Comparison of ENCODE assay signal across 6 cellular contexts in genomic region chr16:67538666-67539101, GRCh38. TPM values are rescaled to one million over a fixed set of nuclear protein-coding genes. Genes with fewer than 3 reads are reported as not detected.
DNase-seq lines count a peak whose midpoint lies in the region; ATAC-seq and TF ChIP-seq lines count a peak whose summit lies in the region.

No MANE protein-coding gene starts in this region.

- H3K4me1 ChIP-seq in mesendoderm (ENCODE audit: control insufficient read depth, low read depth, low read length): no peaks in the 10 kb centered on the region

- peak overlapping the region; percentile 71 for H3K9ac ChIP-seq in mesendoderm (ENCODE audit: low read length)

- no peak overlapping the region for H3K4ac ChIP-seq in mesendoderm (ENCODE audit: low read depth, low read length)

- WGBS in mesendoderm (ENCODE audit: extremely low coverage, insufficient coverage, low lambda C conversion rate): no CpG with 5 or more reads among the region's 23 CpGs

- H3K27ac Mint-ChIP-seq in CD4-positive, alpha-beta T cell: peak overlapping the region; percentile 78
- no peak overlapping the region for H3K27ac Mint-ChIP-seq in activated T-helper 2 cell treated with anti-CD3 and anti-CD28 coated beads, Interferon-gamma antibody, Interleukin-2, Interleukin-4, amounts not matched to agents 10 μg/mL and 5 μg/mL and 100 μg/mL, durations not matched to agents 14 hours and 24 hours and 36 hours

- H3K79me2 ChIP-seq in mesendoderm (ENCODE audit: control insufficient read depth, insufficient read depth, low read length): no peaks in the 10 kb centered on the region

- no peaks in the 10 kb centered on the region for H3K27me3 Mint-ChIP-seq in CD4-positive, alpha-beta T cell
- peaks cover 22% of the 10 kb centered on the region for H3K27me3 Mint-ChIP-seq in activated T-helper 2 cell treated with anti-CD3 and anti-CD28 coated beads, Interferon-gamma antibody, Interleukin-2, Interleukin-4, amounts not matched to agents 10 μg/mL and 5 μg/mL and 100 μg/mL, durations not matched to agents 14 hours and 24 hours and 36 hours (ENCODE audit: low read depth)

- no peak overlapping the region for H2BK15ac ChIP-seq in mesendoderm (replicated peaks; ENCODE audit: low read depth)

- H2AK5ac ChIP-seq in mesendoderm (ENCODE audit: low read length): no peak overlapping the region

- DNase-seq in CD4-positive, alpha-beta T cell: no peak
- no peak for DNase-seq in activated T-helper 2 cell treated with anti-CD3 and anti-CD28 coated beads, Interferon-gamma antibody, Interleukin-2, Interleukin-4, amounts not matched to agents 10 μg/mL and 5 μg/mL and 100 μg/mL, durations not matched to agents 14 hours and 24 hours and 36 hours (ENCODE audit: low spot score)
- DNase-seq in mesendoderm: peak; percentile 56

- peaks cover 17% of the 10 kb centered on the region for H3K36me3 Mint-ChIP-seq in CD4-positive, alpha-beta T cell (ENCODE audit: low read depth)
- peaks cover 11% of the 10 kb centered on the region for H3K36me3 Mint-ChIP-seq in activated T-helper 2 cell treated with anti-CD3 and anti-CD28 coated beads, Interferon-gamma antibody, Interleukin-2, Interleukin-4, amounts not matched to agents 10 μg/mL and 5 μg/mL and 100 μg/mL, durations not matched to agents 14 hours and 24 hours and 36 hours (ENCODE audit: low read depth)

- POLR2A ChIA-PET in CD4-positive, alpha-beta T cell (lab: Charles Lee): interaction anchor here (0.6 to 4.0 kb wide), 8 partner anchors 18 to 524 kb away, joined by 3 to 59 read pairs (median 4); partner anchors contain the start of genes ACD, C16orf86, CARMIL2 and CTCF

- H3K27me3 ChIP-seq in CD4-positive, alpha-beta T cell (ENCODE audit: control insufficient read depth, insufficient read depth, low read length): no peaks in the 10 kb centered on the region
- H3K27me3 ChIP-seq in mesendoderm (ENCODE audit: insufficient read depth, low read length, poor library complexity): peaks cover 6% of the 10 kb centered on the region

- no peak overlapping the region for H4K5ac ChIP-seq in mesendoderm (ENCODE audit: low read length)

- ATAC-seq in CD4-positive, alpha-beta T cell (ENCODE audit: poor library complexity): no peak
- ATAC-seq in GM19395 (IDR thresholded peaks at IDR 0.05; ENCODE audit: unreplicated experiment) (no peak), HG03460 (IDR thresholded peaks at IDR 0.05; ENCODE audit: unreplicated experiment) (no peak), GM18520 (IDR thresholded peaks at IDR 0.05; ENCODE audit: unreplicated experiment) (no peak)

- H3K18ac ChIP-seq in mesendoderm (ENCODE audit: low read length): peak overlapping the region; percentile 91

- H3K23ac ChIP-seq in mesendoderm (ENCODE audit: low read length): no peak overlapping the region

- H4K8ac ChIP-seq in mesendoderm (ENCODE audit: low read depth, low read length): no peak overlapping the region

- peak overlapping the region; percentile 73 for H3K27ac ChIP-seq in CD4-positive, alpha-beta T cell (ENCODE audit: low read depth, low read length)
- H3K27ac ChIP-seq in mesendoderm (ENCODE audit: low read depth, low read length): no peak overlapping the region

- no peak overlapping the region for H3K4me3 ChIP-seq in mesendoderm (ENCODE audit: low read length)

- CTCF ChIA-PET in CD4-positive, alpha-beta T cell (lab: Charles Lee): interaction anchor here (2.2 to 4.5 kb wide), 2 partner anchors 9 to 10 kb away, joined by 6 to 27 read pairs; partner anchors contain the start of gene RIPOR1

- no peaks in the 10 kb centered on the region for H3K9me3 Mint-ChIP-seq in CD4-positive, alpha-beta T cell
- no peaks in the 10 kb centered on the region for H3K9me3 Mint-ChIP-seq in activated T-helper 2 cell treated with anti-CD3 and anti-CD28 coated beads, Interferon-gamma antibody, Interleukin-2, Interleukin-4, amounts not matched to agents 10 μg/mL and 5 μg/mL and 100 μg/mL, durations not matched to agents 14 hours and 24 hours and 36 hours

- H3K56ac ChIP-seq in mesendoderm (ENCODE audit: low read length): peak overlapping the region; percentile 83

- H3K4me1 Mint-ChIP-seq in CD4-positive, alpha-beta T cell (ENCODE audit: low read depth): peaks cover 50% of the 10 kb centered on the region
- H3K4me1 Mint-ChIP-seq in activated T-helper 2 cell treated with anti-CD3 and anti-CD28 coated beads, Interferon-gamma antibody, Interleukin-2, Interleukin-4, amounts not matched to agents 10 μg/mL and 5 μg/mL and 100 μg/mL, durations not matched to agents 14 hours and 24 hours and 36 hours (ENCODE audit: low read depth): peaks cover 21% of the 10 kb centered on the region

- H2BK120ac ChIP-seq in mesendoderm (ENCODE audit: low read depth, low read length): no peak overlapping the region

- no peak overlapping the region for H2BK5ac ChIP-seq in mesendoderm (ENCODE audit: low read length)

- H3K9me3 ChIP-seq in CD4-positive, alpha-beta T cell (ENCODE audit: control insufficient read depth, low read length): no peaks in the 10 kb centered on the region

- no peaks in the 10 kb centered on the region for H3K79me1 ChIP-seq in mesendoderm (ENCODE audit: low read length)

- peak overlapping the region; percentile 91 for H3K4me2 ChIP-seq in mesendoderm (ENCODE audit: low read length)

- no peaks in the 10 kb centered on the region for H3K36me3 ChIP-seq in mesendoderm (ENCODE audit: control insufficient read depth, insufficient read depth, low read length)

- H3K4me3 Mint-ChIP-seq in CD4-positive, alpha-beta T cell: peak overlapping the region; percentile 86
- H3K4me3 Mint-ChIP-seq in activated T-helper 2 cell treated with anti-CD3 and anti-CD28 coated beads, Interferon-gamma antibody, Interleukin-2, Interleukin-4, amounts not matched to agents 10 μg/mL and 5 μg/mL and 100 μg/mL, durations not matched to agents 14 hours and 24 hours and 36 hours (ENCODE audit: low read depth): peak overlapping the region; percentile 55

- intact Hi-C loops in CD4-positive, alpha-beta T cell (cut with DNase I, micrococcal nuclease): no loop called here
- intact Hi-C loops in activated T-helper 2 cell treated with anti-CD3 and anti-CD28 coated beads, Interferon-gamma antibody, Interleukin-2, Interleukin-4, amounts not matched to agents 10 μg/mL and 5 μg/mL and 100 μg/mL, durations not matched to agents 14 hours and 24 hours and 36 hours (cut with micrococcal nuclease): loop anchor here (5.0 kb wide), 1 partner anchor 124 kb away; the partner anchor contains the start of genes ACD and PARD6A

- TF ChIP-seq CTCF in CD4-positive, alpha-beta T cell (IDR thresholded peaks at IDR 0.05): no peak

RNA-seq across cellular contexts. Expression of gene RIPOR1, which starts 10.1 kb away (rescaled TPM):
- total RNA-seq in CD4-positive, alpha-beta T cell: 10 to 100 TPM; 21.3 to 25.4 TPM
- 25.6 and 26.3 TPM in 2 replicates for total RNA-seq in activated T-helper 2 cell treated with anti-CD3 and anti-CD28 coated beads, Interferon-gamma antibody, Interleukin-2, Interleukin-4, amounts not matched to agents 10 μg/mL and 5 μg/mL and 100 μg/mL, durations not matched to agents 14 hours and 24 hours and 36 hours
- 5.0 TPM for polyA plus RNA-seq in mesendoderm (2013, experiment 1 of 2)
- 4.7 TPM for polyA plus RNA-seq in mesendoderm (2013, experiment 2 of 2)

RNA-seq across cellular contexts. Expression of gene CTCF, which starts 23.6 kb away (rescaled TPM):
- total RNA-seq in CD4-positive, alpha-beta T cell: 10 to 100 TPM; 43.8 to 46.4 TPM
- 59.7 and 61.2 TPM in 2 replicates for total RNA-seq in activated T-helper 2 cell treated with anti-CD3 and anti-CD28 coated beads, Interferon-gamma antibody, Interleukin-2, Interleukin-4, amounts not matched to agents 10 μg/mL and 5 μg/mL and 100 μg/mL, durations not matched to agents 14 hours and 24 hours and 36 hours
- polyA plus RNA-seq in mesendoderm (2013, experiment 1 of 2): 65.6 TPM
- 66.3 TPM for polyA plus RNA-seq in mesendoderm (2013, experiment 2 of 2)

RNA-seq across cellular contexts. Expression of gene AGRP, which starts 55.3 kb away (rescaled TPM):
- not detected for total RNA-seq in CD4-positive, alpha-beta T cell
- total RNA-seq in activated T-helper 2 cell treated with anti-CD3 and anti-CD28 coated beads, Interferon-gamma antibody, Interleukin-2, Interleukin-4, amounts not matched to agents 10 μg/mL and 5 μg/mL and 100 μg/mL, durations not matched to agents 14 hours and 24 hours and 36 hours: not detected in 2 replicates
- polyA plus RNA-seq in mesendoderm (2013, experiment 1 of 2): not detected
- not detected for polyA plus RNA-seq in mesendoderm (2013, experiment 2 of 2)

RNA-seq across cellular contexts. Expression of gene ATP6V0D1, which starts 57.7 kb away (rescaled TPM):
- 10 to 100 TPM; 39.4 to 41.7 TPM for total RNA-seq in CD4-positive, alpha-beta T cell
- 31.5 and 33.9 TPM in 2 replicates for total RNA-seq in activated T-helper 2 cell treated with anti-CD3 and anti-CD28 coated beads, Interferon-gamma antibody, Interleukin-2, Interleukin-4, amounts not matched to agents 10 μg/mL and 5 μg/mL and 100 μg/mL, durations not matched to agents 14 hours and 24 hours and 36 hours
- polyA plus RNA-seq in mesendoderm (2013, experiment 1 of 2): 37.4 TPM
- polyA plus RNA-seq in mesendoderm (2013, experiment 2 of 2): 38.6 TPM
